Comparison of ENCODE assay signal across 10 cellular contexts in the genomic region with DNA sequence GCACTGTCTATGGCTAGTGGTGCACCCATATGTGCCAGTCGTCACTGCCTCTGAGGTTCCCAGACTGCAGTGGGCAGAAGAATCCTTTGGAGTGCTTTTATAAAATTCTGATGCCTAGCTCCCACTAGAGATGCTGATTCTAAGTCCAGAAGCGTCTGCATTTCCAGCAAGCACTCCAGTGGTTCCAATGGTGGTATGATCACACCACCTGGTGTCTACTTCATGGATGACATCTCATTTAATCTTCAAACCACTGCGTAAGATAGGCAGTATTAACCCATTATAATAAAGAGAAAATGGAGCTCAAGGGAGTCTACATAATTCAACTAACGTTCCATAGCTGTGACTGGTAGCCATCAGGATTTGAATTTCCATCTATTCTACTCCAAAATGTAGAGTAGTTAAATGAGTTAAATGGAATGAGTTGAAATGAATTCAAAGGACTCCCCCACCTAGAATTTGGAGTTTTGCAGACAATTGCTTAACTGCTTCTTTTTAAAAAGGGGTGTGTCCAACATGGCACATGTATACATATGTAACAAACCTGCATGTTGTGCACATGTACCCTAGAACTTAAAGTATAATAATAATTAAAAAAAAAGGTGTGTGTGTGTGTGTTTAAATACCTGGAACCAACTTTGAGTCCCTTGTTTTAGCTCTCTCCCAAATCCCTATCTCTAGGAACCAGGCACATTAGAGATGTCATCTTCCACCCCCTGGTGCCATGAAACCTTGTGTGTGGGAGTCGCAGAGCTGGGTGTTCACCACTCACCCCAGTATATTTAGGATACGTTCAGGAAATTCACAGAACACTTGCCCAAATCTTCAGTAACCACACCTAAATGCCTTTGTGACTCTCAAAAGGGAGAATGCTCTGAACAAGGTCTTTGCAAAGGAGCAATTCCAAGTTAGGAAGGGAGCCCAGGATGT. TPM values are rescaled to one million over a fixed set of nuclear protein-coding genes. Genes with fewer than 3 reads are reported as not detected.
A peak's percentile ranks its signal among the peaks of the same experiment; 100 is the strongest.
DNase-seq lines count a peak whose midpoint lies in the region; ATAC-seq and TF ChIP-seq lines count a peak whose summit lies in the region.
"Had no signal": no experiment of that assay in that cellular context is flagged by ENCODE, and none has a peak within 500 bp of the region (broad histone marks: within the 10 kb centered on the region; RNA-seq: fewer than 3 reads in every experiment).

No MANE protein-coding gene starts in this region.

- no peak overlapping the region for H3K4me3 Mint-ChIP-seq in naive thymus-derived CD8-positive, alpha-beta T cell

- H3K79me2 ChIP-seq in OCI-LY1 (ENCODE audit: insufficient read depth, low read length) = no peaks in the 10 kb centered on the region

- H3K27ac ChIP-seq in OCI-LY1 (ENCODE audit: low read depth, low read length, poor library complexity, severe bottlenecking) (no peak overlapping the region), dorsolateral prefrontal cortex (no peak overlapping the region)
- H3K27ac ChIP-seq: BLaER1 had no signal

- no peaks in the 10 kb centered on the region for H3K9me3 ChIP-seq in HAP-1
- no peaks in the 10 kb centered on the region for H3K9me3 ChIP-seq in OCI-LY1 (ENCODE audit: low read length)

- H3K9me2 ChIP-seq in OCI-LY1 (ENCODE audit: low read depth, low read length) = no peaks in the 10 kb centered on the region

- DNase-seq in NCI-H1417 (lab: John Stamatoyannopoulos, UW) (peak; percentile 24 to 64 (median 50)), NCI-H1417 treated with DMSO at 0.1 percent for 48 hours (lab: John Stamatoyannopoulos, UW) (no peak), HAP-1 (ENCODE audit: low spot score in 2 of 2) (peak; percentile 36 to 43), dorsolateral prefrontal cortex (no peak)
- DNase-seq in naive thymus-derived CD8-positive, alpha-beta T cell = peak in 4 of 10 donors; percentile 17 to 46 (median 35)

- no peaks in the 10 kb centered on the region for H4K20me1 ChIP-seq in OCI-LY1 (ENCODE audit: insufficient read depth, low read length)
- H4K20me1 ChIP-seq: BLaER1 had no signal

- H3K27me3 ChIP-seq in HAP-1 (ENCODE audit: low read depth) (no peaks in the 10 kb centered on the region), OCI-LY1 (ENCODE audit: insufficient read depth, low read length) (no peaks in the 10 kb centered on the region; the same call in 1 of the 2 replicates), dorsolateral prefrontal cortex (peaks cover 0 to 3% (median 0%) of the 10 kb centered on the region in 45 donors)
- H3K27me3 ChIP-seq: BLaER1 had no signal

- H3K4me1 Mint-ChIP-seq in naive thymus-derived CD8-positive, alpha-beta T cell = peaks cover 0 to 2% (median 0%) of the 10 kb centered on the region in 4 donors

- peaks cover 7 to 14% (median 12%) of the 10 kb centered on the region in 5 donors for H3K27me3 Mint-ChIP-seq in naive thymus-derived CD8-positive, alpha-beta T cell

- POLR2A ChIA-PET in naive thymus-derived CD8-positive, alpha-beta T cell (lab: Charles Lee) = no interaction called here

- no peaks in the 10 kb centered on the region for H3K36me3 ChIP-seq in HAP-1 (replicated peaks)
- no peaks in the 10 kb centered on the region for H3K36me3 ChIP-seq in OCI-LY1 (ENCODE audit: insufficient read depth, low read length)
- H3K36me3 ChIP-seq: BLaER1 had no signal

- TF ChIP-seq CTCF in OCI-LY1 (IDR thresholded peaks at IDR 0.05; ENCODE audit: low read length) (peak; percentile 48; the same call in 1 of the 2 replicates), dorsolateral prefrontal cortex (IDR thresholded peaks at IDR 0.05 in 54 of 56, conservative IDR thresholded peaks at IDR 0.05 in 2 of 56; ENCODE audit: low read depth in 1 of 56, partially characterized antibody in 56 of 56) (peak in 48 of 56 donors; percentile 16 to 58 (median 37))

- H3K9me3 Mint-ChIP-seq in naive thymus-derived CD8-positive, alpha-beta T cell = peaks cover 0 to 12% (median 5%) of the 10 kb centered on the region in 9 donors

- H3K4me1 ChIP-seq in HAP-1 (no peaks in the 10 kb centered on the region), OCI-LY1 (ENCODE audit: insufficient read depth, low read length, severe bottlenecking) (no peaks in the 10 kb centered on the region)

- intact Hi-C loops in dorsolateral prefrontal cortex (cut with DNase I) = no loop called here

- ATAC-seq in naive thymus-derived CD8-positive, alpha-beta T cell = peak; percentile 41 to 68
- ATAC-seq in HG02981 (IDR thresholded peaks at IDR 0.05; ENCODE audit: unreplicated experiment) (no peak), GM19397 (IDR thresholded peaks at IDR 0.05; ENCODE audit: unreplicated experiment) (no peak)

- H3K36me3 Mint-ChIP-seq in naive thymus-derived CD8-positive, alpha-beta T cell = peaks cover 0 to 8% (median 0%) of the 10 kb centered on the region in 3 donors

- no peak overlapping the region for H3K4me3 ChIP-seq in HAP-1
- no peak overlapping the region for H3K4me3 ChIP-seq in OCI-LY1 (ENCODE audit: low read depth, low read length, poor library complexity, severe bottlenecking)
- H3K4me3 ChIP-seq in dorsolateral prefrontal cortex = no peak overlapping the region
- H3K4me3 ChIP-seq: BLaER1 had no signal

- H3K27ac Mint-ChIP-seq in naive thymus-derived CD8-positive, alpha-beta T cell = peak overlapping the region in 1 of 10 donors; percentile 11

- in situ Hi-C loops in HAP-1 (cut with MboI; ENCODE audit: low sequenced_read_pairs) = no loop called here

- no peaks in the 10 kb centered on the region for H3F3A ChIP-seq in OCI-LY1 (ENCODE audit: insufficient read depth, low read length)

- H3K4me2 ChIP-seq in OCI-LY1 (ENCODE audit: low read length) = no peak overlapping the region
- H3K4me2 ChIP-seq: BLaER1 had no signal

- no peak overlapping the region for H3K9ac ChIP-seq in OCI-LY1 (ENCODE audit: low read length)
- H3K9ac ChIP-seq: BLaER1 had no signal

- no peak overlapping the region for H2AFZ ChIP-seq in OCI-LY1 (ENCODE audit: low read length)

RNA-seq across cellular contexts. Expression of gene LAMA3, which starts 14.1 kb away (rescaled TPM):
- 10 to 100 TPM in 44 of 120 experiments, 1 to 10 TPM in 76; 3.2 to 17.7 (median 8.6) TPM for total RNA-seq in dorsolateral prefrontal cortex
- not detected for total RNA-seq in naive thymus-derived CD8-positive, alpha-beta T cell
- polyA plus RNA-seq in naive thymus-derived CD8-positive, alpha-beta T cell = not detected

RNA-seq across cellular contexts. Expression of gene ANKRD29, which starts 40.6 kb away (rescaled TPM):
- total RNA-seq in dorsolateral prefrontal cortex = 10 to 100 TPM in 119 of 120 experiments, 1 to 10 TPM in 1; 7.8 to 35.9 (median 20.6) TPM
- total RNA-seq in naive thymus-derived CD8-positive, alpha-beta T cell = not detected
- not detected for polyA plus RNA-seq in naive thymus-derived CD8-positive, alpha-beta T cell
- total RNA-seq: activated CD8-positive, alpha-beta memory T cell treated with anti-CD3 and anti-CD28 coated beads for 36 hours had no signal

Comparison
In these comparisons a context has a peak if more than half of its experiments do, and no peak if none do; other contexts are left out.
1. DNase-seq: peak in NCI-H1417 (3 of 3) and HAP-1 (2 of 2); none in NCI-H1417 treated with DMSO at 0.1 percent for 48 hours (single experiment) and dorsolateral prefrontal cortex (0 of 10).
2. ATAC-seq: peak in naive thymus-derived CD8-positive, alpha-beta T cell (2 of 2); none in HG02981 (single experiment) and GM19397 (single experiment).
3. RNA of gene LAMA3, which starts 14.1 kb away (total RNA-seq): 3.2 to 17.7 TPM in dorsolateral prefrontal cortex; not detected in naive thymus-derived CD8-positive, alpha-beta T cell; every median in the first group is over 4 times any median in the second.
4. RNA of gene ANKRD29, which starts 40.6 kb away (total RNA-seq): 7.8 to 35.9 TPM in dorsolateral prefrontal cortex; not detected in naive thymus-derived CD8-positive, alpha-beta T cell; every median in the first group is over 4 times any median in the second.